In the genomic region with DNA sequence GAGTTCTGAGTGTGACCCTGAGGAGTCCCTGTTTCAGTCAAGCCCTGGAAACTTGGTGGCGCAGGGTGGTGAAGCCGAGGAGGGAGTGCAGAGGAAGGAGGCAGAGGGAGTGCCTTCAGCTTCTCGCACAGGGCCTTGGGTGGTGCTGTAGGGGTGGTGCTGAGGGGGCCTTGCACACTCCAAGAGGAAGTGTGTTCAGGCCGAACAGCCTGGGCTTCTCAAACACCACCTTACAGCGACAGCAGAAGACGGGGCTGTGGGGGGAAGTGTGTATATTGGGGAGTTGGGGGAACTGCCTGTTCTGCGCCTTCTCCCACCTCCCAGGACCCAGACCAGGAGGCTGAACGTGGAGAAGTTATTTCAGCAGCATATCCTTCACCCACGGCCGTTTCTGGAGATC, we compare ENCODE assay signal across 16 cellular contexts. TPM values are rescaled to one million over a fixed set of nuclear protein-coding genes. Genes with fewer than 3 reads are reported as not detected.
A peak's percentile ranks its signal among the peaks of the same experiment; 100 is the strongest.
DNase-seq lines count a peak whose midpoint lies in the region; ATAC-seq, FAIRE-seq and TF ChIP-seq lines count a peak whose summit lies in the region.
"Had no signal": no experiment of that assay in that cellular context is flagged by ENCODE, and none has a peak within 500 bp of the region (broad histone marks: within the 10 kb centered on the region; RNA-seq: fewer than 3 reads in every experiment).

No MANE protein-coding gene starts in this region.

- H3K56ac ChIP-seq in H1 (replicated peaks; ENCODE audit: insufficient read length, low read depth, low read length), result no peak overlapping the region

- no peaks in the 10 kb centered on the region for H3K4me1 ChIP-seq in H1 (replicated peaks in 1 of 4; ENCODE audit: control insufficient read depth in 3 of 4, insufficient read depth in 4 of 4, low read length in 3 of 4)
- no peaks in the 10 kb centered on the region for H3K4me1 ChIP-seq in testis
- H3K4me1 ChIP-seq: A549 had no signal

- H3K9me3 ChIP-seq in H1 (ENCODE audit: insufficient read depth in 2 of 2, low read depth in 1 of 2, low read length in 1 of 2), result no peaks in the 10 kb centered on the region
- no peaks in the 10 kb centered on the region for H3K9me3 ChIP-seq in testis
- H3K9me3 ChIP-seq: A549, Caco-2 had no signal

- no peaks in the 10 kb centered on the region for H3K79me1 ChIP-seq in H1 (ENCODE audit: low read depth, low read length)

- H2BK12ac ChIP-seq in H1 (ENCODE audit: low read depth, low read length), result 0 out of 2 replicates have a peak overlapping the region, but pooled peaks have one; percentile 17

- peaks cover 0 to 6% (median 5%) of the 10 kb centered on the region in 3 donors for H3K4me1 Mint-ChIP-seq in naive B cell

- no peak overlapping the region for H3K4me3 Mint-ChIP-seq in naive B cell

- TF ChIP-seq POLR2A in H1 (IDR thresholded peaks at IDR 0.05; ENCODE audit: control extremely low read depth in 1 of 2, low read depth in 2 of 2, low read length in 2 of 2) (no peak), testis (IDR thresholded peaks at IDR 0.05) (no peak)

- no peak overlapping the region for H4K91ac ChIP-seq in H1 (replicated peaks; ENCODE audit: insufficient read length, low read length)

- no peak overlapping the region; the same call in 1 of the 2 replicates for H2BK15ac ChIP-seq in H1 (ENCODE audit: low read length)

- no peak overlapping the region; the same call in 1 of the 2 replicates for H3K18ac ChIP-seq in H1 (ENCODE audit: extremely low read depth, low read length)

- H4K20me1 ChIP-seq in H1 (replicated peaks in 1 of 2; ENCODE audit: control insufficient read depth in 1 of 2, insufficient read depth in 2 of 2, low read length in 2 of 2), result no peaks in the 10 kb centered on the region

- H3K4ac ChIP-seq in H1 (replicated peaks; ENCODE audit: insufficient read length, low read depth, low read length), result no peak overlapping the region

- H3K9me3 Mint-ChIP-seq in naive B cell, result peaks cover 0 to 2% (median 0%) of the 10 kb centered on the region in 7 donors

- H3K4me3 ChIP-seq in H1 (ENCODE audit: extremely low read depth in 1 of 4, insufficient read depth in 2 of 4, low read depth in 3 of 4, low read length in 4 of 4) (no peak overlapping the region), testis (no peak overlapping the region)
- H3K4me3 ChIP-seq: A549 had no signal

- H3K27me3 Mint-ChIP-seq in naive B cell, result peaks cover 0 to 26% (median 21%) of the 10 kb centered on the region in 3 donors

- peak overlapping the region in 1 of 6 donors; percentile 81 for H3K27ac Mint-ChIP-seq in naive B cell

- H2BK120ac ChIP-seq in H1 (replicated peaks; ENCODE audit: low read depth, low read length), result no peak overlapping the region

- H3K36me3 ChIP-seq in H1 (ENCODE audit: control insufficient read depth in 2 of 4, insufficient read depth in 4 of 4, low read length in 3 of 4) (no peaks in the 10 kb centered on the region), testis (ENCODE audit: low read depth, missing control alignments) (no peaks in the 10 kb centered on the region)

- FAIRE-seq in H1 (lab: Jason Lieb, UNC), result no peak
- FAIRE-seq: A549, RCC 7860 had no signal

- DNase-seq in cardiac septum (ENCODE audit: low spot score) (peak; percentile 61), Right ventricle myocardium inferior (ENCODE audit: missing footprints) (no peak), H1 (ENCODE audit: low read depth in 1 of 2, low spot score in 2 of 2) (no peak), naive B cell (no peak), testis (peak; percentile 10), NCI-H1092 (lab: John Stamatoyannopoulos, UW) (no peak)
- DNase-seq: Caco-2, H7, Karpas-422, NCI-H1436, NCI-H2029 treated with DMSO at 0.1 percent for 48 hours, NCI-H510A treated with DMSO at 0.1 percent for 48 hours had no signal

- CTCF ChIA-PET in H1 (lab: Charles Lee; ENCODE audit: partially characterized antibody), result no interaction called here

- H3K36me3 Mint-ChIP-seq in naive B cell, result no peaks in the 10 kb centered on the region

- H3K9ac ChIP-seq in H1 (replicated peaks in 1 of 4; ENCODE audit: extremely low read depth in 1 of 4, low read depth in 3 of 4, low read length in 3 of 4), result no peak overlapping the region

- ATAC-seq in Right ventricle myocardium inferior, result no peak
- peak; percentile 61 to 66 for ATAC-seq in naive B cell (ENCODE audit: low read depth in 2 of 2)
- ATAC-seq in GM18868 (IDR thresholded peaks at IDR 0.05; ENCODE audit: unreplicated experiment), result no peak
- no peak for ATAC-seq in HG02642 (IDR thresholded peaks at IDR 0.05; ENCODE audit: poor library complexity, unreplicated experiment)

- POLR2A ChIA-PET in H1 (lab: Charles Lee; ENCODE audit: partially characterized antibody), result no interaction called here

- H3K27me3 ChIP-seq in H1 (replicated peaks in 1 of 4; ENCODE audit: control insufficient read depth in 3 of 4, extremely low read depth in 1 of 4, insufficient read depth in 3 of 4, low read length in 3 of 4), result no peaks in the 10 kb centered on the region
- no peaks in the 10 kb centered on the region for H3K27me3 ChIP-seq in testis

- intact Hi-C loops in cardiac septum (cut with DNase I), result no loop called here
- intact Hi-C loops in Right ventricle myocardium inferior (cut with DNase I), result no loop called here
- intact Hi-C loops in testis (cut with DNase I; ENCODE audit: low total_unique reads), result no loop called here

- no peak overlapping the region for H3K14ac ChIP-seq in H1 (ENCODE audit: insufficient read length)

- H3K27ac ChIP-seq in H1 (ENCODE audit: low read depth, low read length), result no peak overlapping the region
- H3K27ac ChIP-seq in testis, result no peak overlapping the region
- H3K27ac ChIP-seq: A549 had no signal

- no peak overlapping the region for H2AK5ac ChIP-seq in H1 (ENCODE audit: low read depth, low read length)

- no peak for TF ChIP-seq CTCF in H1 (IDR thresholded peaks at IDR 0.05; ENCODE audit: control extremely low read depth in 1 of 3, insufficient read depth in 1 of 3, low read depth in 1 of 3, low read length in 3 of 3)
- no peak for TF ChIP-seq CTCF in testis (IDR thresholded peaks at IDR 0.05)

- H3K79me2 ChIP-seq in H1 (ENCODE audit: control insufficient read depth in 1 of 2, insufficient read depth in 2 of 2, low read length in 2 of 2), result no peaks in the 10 kb centered on the region

- no peaks in the 10 kb centered on the region for H3K23me2 ChIP-seq in H1 (ENCODE audit: low read depth, low read length)

- H2BK5ac ChIP-seq in H1 (ENCODE audit: low read depth, low read length), result no peak overlapping the region

- 80% methylated on average over 9 of the region's 10 CpGs; no CpG with 5 or more reads in 1 of the 2 experiments for WGBS in H1 (ENCODE audit: extremely low coverage in 1 of 2, insufficient coverage in 1 of 2, insufficient read length in 1 of 2, insufficient replicate concordance in 2 of 2, low coverage in 1 of 2, low lambda C conversion rate in 2 of 2, missing lambda C conversion rate in 1 of 2), 2 experiments
- 73 to 77% methylated on average over 10 of the region's 10 CpGs for WGBS in testis, 2 donors

- H2AFZ ChIP-seq in H1 (ENCODE audit: low read length), result no peak overlapping the region

- H2BK20ac ChIP-seq in H1 (ENCODE audit: low read length), result no peak overlapping the region

- no peak for TF ChIP-seq RAD21 in H1 (IDR thresholded peaks at IDR 0.05 in 1 of 2, conservative IDR thresholded peaks at IDR 0.05 in 1 of 2; ENCODE audit: low read depth in 2 of 2, low read length in 2 of 2)

- H4K5ac ChIP-seq in H1 (ENCODE audit: insufficient read length, low read depth, low read length), result no peak overlapping the region

- H3K4me2 ChIP-seq in H1 (ENCODE audit: insufficient read depth in 1 of 2, low read depth in 2 of 2, low read length in 2 of 2), result no peak overlapping the region
- H3K4me2 ChIP-seq: A549 had no signal

- no peak for TF ChIP-seq EP300 in H1 (IDR thresholded peaks at IDR 0.05; ENCODE audit: borderline replicate concordance in 1 of 2, low read depth in 2 of 2, low read length in 2 of 2)

- H3K23ac ChIP-seq in H1 (ENCODE audit: insufficient read length), result no peak overlapping the region

- no peak overlapping the region for H4K8ac ChIP-seq in H1 (ENCODE audit: extremely low read depth, insufficient read depth, low read length)

TF ChIP-seq in H1, 55 proteins besides CTCF, POLR2A, EP300 and RAD21 (continues in another document):
- no peak for TF ChIP-seq NANOG (IDR thresholded peaks at IDR 0.05; ENCODE audit: insufficient read depth, low read depth, low read length, poor library complexity, severe bottlenecking)
- no peak for TF ChIP-seq RNF2 (IDR thresholded peaks at IDR 0.05; ENCODE audit: borderline replicate concordance, low read depth, low read length, missing control alignments, poor library complexity, severe bottlenecking)
- TF ChIP-seq FOSL1 (IDR thresholded peaks at IDR 0.05; ENCODE audit: insufficient read depth, low read depth, low read length), result no peak
- TF ChIP-seq ASH2L (IDR thresholded peaks at IDR 0.05; ENCODE audit: low read length), result no peak

RNA-seq across cellular contexts. Expression of a gene that starts 18.2 kb away (rescaled TPM):
- total RNA-seq in cardiac septum (not detected), Right ventricle myocardium inferior (not detected), testis (10 to 100 TPM; 52.7 to 71.7 TPM)
- not detected in 2 replicates for total RNA-seq in H1 (2021; fragmentation: NEBNext Ultra II Directional; extraction: Animal tissue kit (Norgen Biotek cat#: 25700))
- polyA plus RNA-seq in H1 (2011; rRNA removed) (not detected in 2 replicates), naive B cell (ENCODE audit: low read depth in 6 of 6) (under 1 TPM in 1 of 6 donors, not detected in 5; 0.34 TPM), testis (ENCODE audit: insufficient read depth, low read depth, low replicate concordance) (260 TPM)
- not detected for polyA plus RNA-seq in H1 (2011; cell fraction: cytosol; rRNA removed)
- not detected for polyA plus RNA-seq in H1 (2011; cell fraction: nucleus; rRNA removed)
- not detected in 4 replicates for polyA plus RNA-seq in H1 (2012, experiment 1 of 2)
- polyA plus RNA-seq in H1 (2012, experiment 2 of 2), result not detected
- not detected for polyA plus RNA-seq in H1 (2013, experiment 1 of 2)
- not detected for polyA plus RNA-seq in H1 (2013, experiment 2 of 2)
- not detected in 2 replicates for polyA minus RNA-seq in H1 (2011; rRNA and poly(A)+ RNA removed)
- polyA minus RNA-seq in H1 (2011; cell fraction: cytosol; rRNA and poly(A)+ RNA removed), result not detected
- polyA minus RNA-seq in H1 (2011; cell fraction: nucleus; rRNA and poly(A)+ RNA removed), result not detected
- total RNA-seq: Caco-2, H7 had no signal
- polyA plus RNA-seq: A549 had no signal

RNA-seq across cellular contexts. Expression of a gene that starts 31.9 kb away (rescaled TPM):
- total RNA-seq in cardiac septum (not detected), Right ventricle myocardium inferior (not detected), testis (10 to 100 TPM in 1 of 2 donors, 1 to 10 TPM in 1; 3.3 to 19.6 TPM)
- not detected in 2 replicates for total RNA-seq in H1 (2021; fragmentation: NEBNext Ultra II Directional; extraction: Animal tissue kit (Norgen Biotek cat#: 25700))
- polyA plus RNA-seq in H1 (2011; rRNA removed) (not detected in 2 replicates), naive B cell (ENCODE audit: low read depth in 6 of 6) (not detected), testis (ENCODE audit: insufficient read depth, low read depth, low replicate concordance) (17.6 TPM)
- not detected for polyA plus RNA-seq in H1 (2011; cell fraction: cytosol; rRNA removed)
- not detected for polyA plus RNA-seq in H1 (2011; cell fraction: nucleus; rRNA removed)
- not detected in 4 replicates for polyA plus RNA-seq in H1 (2012, experiment 1 of 2)
- not detected for polyA plus RNA-seq in H1 (2012, experiment 2 of 2)
- polyA plus RNA-seq in H1 (2013, experiment 1 of 2), result not detected
- polyA plus RNA-seq in H1 (2013, experiment 2 of 2), result not detected
- not detected in 2 replicates for polyA minus RNA-seq in H1 (2011; rRNA and poly(A)+ RNA removed)
- not detected for polyA minus RNA-seq in H1 (2011; cell fraction: cytosol; rRNA and poly(A)+ RNA removed)
- not detected for polyA minus RNA-seq in H1 (2011; cell fraction: nucleus; rRNA and poly(A)+ RNA removed)
- total RNA-seq: Caco-2, H7 had no signal
- polyA plus RNA-seq: A549 had no signal

Comparison
In these comparisons a context has a peak if more than half of its experiments do, and no peak if none do; other contexts are left out.
1. DNase-seq: peak in cardiac septum (single experiment) and testis (single experiment); none in Right ventricle myocardium inferior (single experiment), H1 (0 of 2), naive B cell (single experiment) and NCI-H1092 (single experiment).
2. ATAC-seq: peak in naive B cell (2 of 2); none in Right ventricle myocardium inferior (single experiment), GM18868 (single experiment) and HG02642 (single experiment).
3. RNA of a gene that starts 18.2 kb away (total RNA-seq): 52.7 to 71.7 TPM in testis; not detected in cardiac septum (single experiment), not detected in Right ventricle myocardium inferior (single experiment) and not detected in H1; every median in the first group is over 10 times any median in the second.